In the genomic region with DNA sequence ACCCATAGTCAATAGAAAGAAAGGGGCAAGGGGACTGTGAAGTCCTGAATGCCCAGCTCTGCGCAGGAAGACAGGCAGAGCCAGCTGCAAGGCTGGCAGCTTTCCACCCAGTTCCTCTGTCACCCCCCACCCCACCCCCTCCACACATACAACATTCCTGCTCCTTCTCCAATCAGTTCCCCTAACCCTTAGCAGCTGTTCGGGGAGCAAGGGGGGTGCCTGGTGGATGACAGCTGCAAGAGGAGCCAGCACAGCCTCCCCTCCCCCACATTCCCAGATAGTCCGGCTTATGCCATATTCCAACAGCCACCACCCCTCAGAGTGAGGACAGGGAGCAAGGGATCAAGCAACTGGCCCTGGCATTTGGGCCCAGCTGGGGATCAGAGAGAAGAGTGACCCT, we compare ENCODE assay signal across 10 cellular contexts. TPM values are rescaled to one million over a fixed set of nuclear protein-coding genes. Genes with fewer than 3 reads are reported as not detected.
A peak's percentile ranks its signal among the peaks of the same experiment; 100 is the strongest.
DNase-seq lines count a peak whose midpoint lies in the region; ATAC-seq, FAIRE-seq and TF ChIP-seq lines count a peak whose summit lies in the region.
"Had no signal": no experiment of that assay in that cellular context is flagged by ENCODE, and none has a peak within 500 bp of the region (broad histone marks: within the 10 kb centered on the region; RNA-seq: fewer than 3 reads in every experiment).

No MANE protein-coding gene starts in this region.

- H3K27ac Mint-ChIP-seq in activated naive CD8-positive, alpha-beta T cell treated with anti-CD3 and anti-CD28 coated beads, Interleukin-2, amount 10 ng/mL, durations not matched to agents 7 days and 5 days: peak overlapping the region; percentile 96
- peak overlapping the region; percentile 95 for H3K27ac Mint-ChIP-seq in stimulated activated naive B cell treated with anti-CD40 and anti-IgM and Interleukin-4, amounts not matched to agents 10 μg/mL and 1 μg/mL and 100 μg/mL, for 72 hours

- no peaks in the 10 kb centered on the region for H3K27me3 Mint-ChIP-seq in activated naive CD8-positive, alpha-beta T cell treated with anti-CD3 and anti-CD28 coated beads, Interleukin-2, amount 10 ng/mL, durations not matched to agents 7 days and 5 days
- H3K27me3 Mint-ChIP-seq in stimulated activated naive B cell treated with anti-CD40 and anti-IgM and Interleukin-4, amounts not matched to agents 10 μg/mL and 1 μg/mL and 100 μg/mL, for 72 hours: no peaks in the 10 kb centered on the region

- DNase-seq in NCI-H2081 (lab: John Stamatoyannopoulos, UW) (peak; percentile 25 to 37), NCI-H2081 treated with DMSO at 0.1 percent for 48 hours (lab: John Stamatoyannopoulos, UW) (no peak), NCI-H2227 treated with DMSO at 0.1 percent for 48 hours (lab: John Stamatoyannopoulos, UW) (no peak), NCI-H187 treated with DMSO at 0.1 percent for 48 hours (lab: John Stamatoyannopoulos, UW) (no peak), pancreas (no peak)
- DNase-seq in activated naive CD8-positive, alpha-beta T cell treated with anti-CD3 and anti-CD28 coated beads, Interleukin-2, amount 10 ng/mL, durations not matched to agents 7 days and 5 days: no peak
- DNase-seq in stimulated activated naive B cell treated with anti-CD40 and anti-IgM and Interleukin-4, amounts not matched to agents 10 μg/mL and 1 μg/mL and 100 μg/mL, for 72 hours: no peak

- peaks cover 75% of the 10 kb centered on the region for H3K36me3 ChIP-seq in iPS-20b (ENCODE audit: insufficient read depth, low read depth, low read length)
- peaks cover 0 to 5% (median 0%) of the 10 kb centered on the region in 3 donors for H3K36me3 ChIP-seq in pancreas

- no peaks in the 10 kb centered on the region for H3K27me3 ChIP-seq in iPS-20b (ENCODE audit: insufficient read depth, low read length)
- no peaks in the 10 kb centered on the region for H3K27me3 ChIP-seq in pancreas

- H3K4me1 Mint-ChIP-seq in activated naive CD8-positive, alpha-beta T cell treated with anti-CD3 and anti-CD28 coated beads, Interleukin-2, amount 10 ng/mL, durations not matched to agents 7 days and 5 days: peaks cover 73% of the 10 kb centered on the region
- peaks cover 74 to 94% of the 10 kb centered on the region in 2 donors for H3K4me1 Mint-ChIP-seq in stimulated activated naive B cell treated with anti-CD40 and anti-IgM and Interleukin-4, amounts not matched to agents 10 μg/mL and 1 μg/mL and 100 μg/mL, for 72 hours

- H3K9me3 Mint-ChIP-seq in activated naive CD8-positive, alpha-beta T cell treated with anti-CD3 and anti-CD28 coated beads, Interleukin-2, amount 10 ng/mL, durations not matched to agents 7 days and 5 days: no peaks in the 10 kb centered on the region
- no peaks in the 10 kb centered on the region for H3K9me3 Mint-ChIP-seq in stimulated activated naive B cell treated with anti-CD40 and anti-IgM and Interleukin-4, amounts not matched to agents 10 μg/mL and 1 μg/mL and 100 μg/mL, for 72 hours

- H3K4me3 ChIP-seq in iPS-20b (ENCODE audit: low read length): no peak overlapping the region
- H3K4me3 ChIP-seq in pancreas: no peak overlapping the region
- H3K4me3 ChIP-seq: A549 had no signal

- WGBS in pancreas, 2 donors: 65 to 73% methylated on average over 3 of the region's 3 CpGs

- H3K4me3 Mint-ChIP-seq in activated naive CD8-positive, alpha-beta T cell treated with anti-CD3 and anti-CD28 coated beads, Interleukin-2, amount 10 ng/mL, durations not matched to agents 7 days and 5 days: peak overlapping the region; percentile 79
- peak overlapping the region in 1 of 2 donors; percentile 57 for H3K4me3 Mint-ChIP-seq in stimulated activated naive B cell treated with anti-CD40 and anti-IgM and Interleukin-4, amounts not matched to agents 10 μg/mL and 1 μg/mL and 100 μg/mL, for 72 hours

- no peak for FAIRE-seq in pancreas (lab: Jason Lieb, UNC)
- FAIRE-seq: A549 had no signal

- peaks cover 24% of the 10 kb centered on the region for H3K36me3 Mint-ChIP-seq in activated naive CD8-positive, alpha-beta T cell treated with anti-CD3 and anti-CD28 coated beads, Interleukin-2, amount 10 ng/mL, durations not matched to agents 7 days and 5 days
- peaks cover 66 to 78% of the 10 kb centered on the region in 2 donors for H3K36me3 Mint-ChIP-seq in stimulated activated naive B cell treated with anti-CD40 and anti-IgM and Interleukin-4, amounts not matched to agents 10 μg/mL and 1 μg/mL and 100 μg/mL, for 72 hours

- no peaks in the 10 kb centered on the region for H3K9me3 ChIP-seq in iPS-20b (ENCODE audit: insufficient read depth, low read depth, low read length)
- H3K9me3 ChIP-seq in pancreas: no peaks in the 10 kb centered on the region
- H3K9me3 ChIP-seq: A549 had no signal

- H3K27ac ChIP-seq in iPS-20b (ENCODE audit: low read length): peak overlapping the region; percentile 1
- no peak overlapping the region for H3K27ac ChIP-seq in pancreas

- no peak for TF ChIP-seq CTCF in pancreas (IDR thresholded peaks at IDR 0.05)

- intact Hi-C loops in pancreas (cut with DNase I): no loop called here

- POLR2A ChIA-PET in activated naive CD8-positive, alpha-beta T cell treated with anti-CD3 and anti-CD28 coated beads, Interleukin-2, amount 10 ng/mL, durations not matched to agents 7 days and 5 days (lab: Charles Lee): interaction anchor here (0.8 to 3.1 kb wide), 6 partner anchors 9 to 35 kb away, joined by 3 to 34 read pairs (median 10); a partner anchor contains a TSS

- ATAC-seq in activated naive CD8-positive, alpha-beta T cell treated with anti-CD3 and anti-CD28 coated beads, Interleukin-2, amount 10 ng/mL, durations not matched to agents 7 days and 5 days (ENCODE audit: low read depth): no peak
- no peak for ATAC-seq in stimulated activated naive B cell treated with anti-CD40 and anti-IgM and Interleukin-4, amounts not matched to agents 10 μg/mL and 1 μg/mL and 100 μg/mL, for 72 hours (replicated peaks)
- ATAC-seq in pancreas: no peak

- peak overlapping the region; percentile 65; the same call in 1 of the 2 replicates for H3K9ac ChIP-seq in iPS-20b (ENCODE audit: low read depth, low read length)

- H3K4me1 ChIP-seq in iPS-20b (ENCODE audit: insufficient read depth, low read length) (peaks cover 32% of the 10 kb centered on the region), pancreas (no peaks in the 10 kb centered on the region)

RNA-seq across cellular contexts. Expression of a gene that starts 9.7 kb away (rescaled TPM):
- total RNA-seq in activated naive CD8-positive, alpha-beta T cell treated with anti-CD3 and anti-CD28 coated beads, Interleukin-2, amount 10 ng/mL, durations not matched to agents 7 days and 5 days: 100 to 1,000 TPM; 151 to 155 TPM
- total RNA-seq in pancreas: 10 to 100 TPM; 10.3 to 39.0 (median 23.8) TPM
- polyA plus RNA-seq in pancreas: 10 to 100 TPM; 17.8 to 20.2 TPM

RNA-seq across cellular contexts. Expression of a gene that starts 27.2 kb away (rescaled TPM):
- under 1 TPM in 1 of 2 experiments, not detected in 1; 0.26 TPM for total RNA-seq in activated naive CD8-positive, alpha-beta T cell treated with anti-CD3 and anti-CD28 coated beads, Interleukin-2, amount 10 ng/mL, durations not matched to agents 7 days and 5 days
- under 1 TPM in 1 of 6 donors, not detected in 5; 0.12 TPM for total RNA-seq in pancreas
- polyA plus RNA-seq in pancreas: under 1 TPM in 1 of 2 donors, not detected in 1; 0.19 TPM
- total RNA-seq: mucosa of gallbladder had no signal

RNA-seq across cellular contexts. Expression of a gene that starts 34.5 kb away (rescaled TPM):
- 10 to 100 TPM; 91.6 to 94.5 TPM for total RNA-seq in activated naive CD8-positive, alpha-beta T cell treated with anti-CD3 and anti-CD28 coated beads, Interleukin-2, amount 10 ng/mL, durations not matched to agents 7 days and 5 days
- 10 to 100 TPM; 11.9 to 24.3 (median 15.5) TPM for total RNA-seq in pancreas
- polyA plus RNA-seq in pancreas: 10 to 100 TPM; 29.3 to 32.8 TPM

RNA-seq across cellular contexts. Expression of a gene that starts 52.1 kb away (rescaled TPM):
- total RNA-seq in activated naive CD8-positive, alpha-beta T cell treated with anti-CD3 and anti-CD28 coated beads, Interleukin-2, amount 10 ng/mL, durations not matched to agents 7 days and 5 days: 100 to 1,000 TPM; 204 to 205 TPM
- total RNA-seq in pancreas: 100 to 1,000 TPM; 160 to 236 (median 202) TPM
- polyA plus RNA-seq in pancreas: 100 to 1,000 TPM; 180 to 243 TPM

RNA-seq across cellular contexts. Expression of a gene that starts 57.5 kb away (rescaled TPM):
- 10 to 100 TPM; 31.3 to 32.8 TPM for total RNA-seq in activated naive CD8-positive, alpha-beta T cell treated with anti-CD3 and anti-CD28 coated beads, Interleukin-2, amount 10 ng/mL, durations not matched to agents 7 days and 5 days
- 10 to 100 TPM in 3 of 6 donors, 1 to 10 TPM in 3; 5.7 to 15.1 (median 9.2) TPM for total RNA-seq in pancreas
- polyA plus RNA-seq in pancreas: 1 to 10 TPM; 4.2 to 7.7 TPM

Comparison
In these comparisons a context has a peak if more than half of its experiments do, and no peak if none do; other contexts are left out.
1. DNase-seq: peak in NCI-H2081 (2 of 2); none in NCI-H2081 treated with DMSO at 0.1 percent for 48 hours (single experiment), activated naive CD8-positive, alpha-beta T cell treated with anti-CD3 and anti-CD28 coated beads, Interleukin-2, amount 10 ng/mL, durations not matched to agents 7 days and 5 days (single experiment), stimulated activated naive B cell treated with anti-CD40 and anti-IgM and Interleukin-4, amounts not matched to agents 10 μg/mL and 1 μg/mL and 100 μg/mL, for 72 hours (single experiment), NCI-H2227 treated with DMSO at 0.1 percent for 48 hours (single experiment), NCI-H187 treated with DMSO at 0.1 percent for 48 hours (single experiment) and pancreas (0 of 6).